ENCODE assay signal across 28 cellular contexts in genomic region chr3:13509816-13510192, GRCh38. TPM values are rescaled to one million over a fixed set of nuclear protein-coding genes. Genes with fewer than 3 reads are reported as not detected.
DNase-seq lines count a peak whose midpoint lies in the region; ATAC-seq, FAIRE-seq and TF ChIP-seq lines count a peak whose summit lies in the region.
"Had no signal": no experiment of that assay in that cellular context is flagged by ENCODE, and none has a peak within 500 bp of the region (broad histone marks: within the 10 kb centered on the region; RNA-seq: fewer than 3 reads in every experiment).

No MANE protein-coding gene starts in this region.

- H4K20me1 ChIP-seq in GM23248 (ENCODE audit: insufficient read depth), result no peaks in the 10 kb centered on the region

- in situ Hi-C loops in GM23248 (cut with MboI), result no loop called here

- ATAC-seq in left ventricle myocardium superior (no peak), HG03139 (IDR thresholded peaks at IDR 0.05; ENCODE audit: unreplicated experiment) (no peak)
- ATAC-seq: HCT116, PC-3 had no signal

- intact Hi-C loops in left ventricle myocardium superior (cut with micrococcal nuclease), result no loop called here
- intact Hi-C loops in left ventricle myocardium inferior (cut with micrococcal nuclease), result no loop called here
- intact Hi-C loops in kidney (cut with DNase I), result no loop called here
- intact Hi-C loops in posterior vena cava (cut with DNase I), result no loop called here

- H3K9me3 ChIP-seq in left ventricle myocardium inferior (replicated peaks), result no peaks in the 10 kb centered on the region
- no peaks in the 10 kb centered on the region for H3K9me3 ChIP-seq in kidney (ENCODE audit: control insufficient read depth in 1 of 2, low read length in 2 of 2)
- no peaks in the 10 kb centered on the region for H3K9me3 ChIP-seq in GM23248 (ENCODE audit: low read depth)
- H3K9me3 ChIP-seq: BE2C had no signal

- peaks cover 17% of the 10 kb centered on the region for H3F3A ChIP-seq in GM23248 (ENCODE audit: insufficient read depth)

- no peaks in the 10 kb centered on the region for H3K9me2 ChIP-seq in GM23248 (ENCODE audit: insufficient read depth)

- peaks cover 4% of the 10 kb centered on the region for H3K36me3 ChIP-seq in left ventricle myocardium inferior
- no peaks in the 10 kb centered on the region for H3K36me3 ChIP-seq in kidney (ENCODE audit: control insufficient read depth in 1 of 2, insufficient read depth in 2 of 2, low read length in 2 of 2)
- H3K36me3 ChIP-seq in GM23248 (ENCODE audit: low read depth), result no peaks in the 10 kb centered on the region
- H3K36me3 ChIP-seq: BE2C had no signal

- H2AFZ ChIP-seq in GM23248, result no peak overlapping the region

- TF ChIP-seq CTCF in left ventricle myocardium inferior (IDR thresholded peaks at IDR 0.05; ENCODE audit: borderline replicate concordance) (no peak), kidney (IDR thresholded peaks at IDR 0.05; ENCODE audit: borderline replicate concordance, extremely low read depth, insufficient read depth) (no peak)

- no peak overlapping the region for H3K27ac ChIP-seq in left ventricle myocardium inferior (replicated peaks)
- no peak overlapping the region for H3K27ac ChIP-seq in kidney (ENCODE audit: low read depth in 2 of 2, low read length in 2 of 2)
- no peak overlapping the region for H3K27ac ChIP-seq in GM23248
- H3K27ac ChIP-seq: HL-60 had no signal

- H3K9ac ChIP-seq in kidney (ENCODE audit: low read length in 2 of 2) (no peak overlapping the region), GM23248 (no peak overlapping the region)

- peak; percentile 6 for DNase-seq in left ventricle myocardium superior
- DNase-seq in left ventricle myocardium inferior, result no peak
- peak; percentile 42 for DNase-seq in kidney
- DNase-seq in posterior vena cava (ENCODE audit: low spot score), result peak; percentile 64
- DNase-seq in putamen (ENCODE audit: low spot score), result no peak
- no peak for DNase-seq in GM23248
- DNase-seq: 8988T, ACHN, BE2C, Calu3, DMS79 treated with DMSO at 0.1 percent for 48 hours, GF-D8, KBM-7, MV-4-11, NCI-H1105, NCI-H146, NCI-H1930, NCI-H2107, NCI-H524, NCI-H748 treated with DMSO at 0.1 percent for 48 hours, PC-3, SHP77 had no signal

- no peaks in the 10 kb centered on the region for H3K79me2 ChIP-seq in GM23248 (ENCODE audit: insufficient read depth)

- H3K4me1 ChIP-seq in left ventricle myocardium inferior (peaks cover 11% of the 10 kb centered on the region), kidney (ENCODE audit: control insufficient read depth in 1 of 2, insufficient read depth in 1 of 2, low read depth in 1 of 2, low read length in 2 of 2) (no peaks in the 10 kb centered on the region), GM23248 (ENCODE audit: insufficient read depth) (peaks cover 28% of the 10 kb centered on the region)
- H3K4me1 ChIP-seq: BE2C had no signal

- H3K4me3 ChIP-seq in left ventricle myocardium inferior, result no peak overlapping the region
- H3K4me3 ChIP-seq in kidney (ENCODE audit: low read length in 2 of 2), result no peak overlapping the region
- no peak overlapping the region for H3K4me3 ChIP-seq in GM23248

- 88 to 90% methylated on average over 7 to 8 of the region's 8 CpGs for WGBS in GM23248 (ENCODE audit: low coverage in 1 of 2, low lambda C conversion rate in 2 of 2, missing lambda C conversion rate in 2 of 2), 2 experiments

- no peaks in the 10 kb centered on the region for H3K27me3 ChIP-seq in left ventricle myocardium inferior (ENCODE audit: low read depth)
- H3K27me3 ChIP-seq in GM23248 (replicated peaks; ENCODE audit: insufficient read depth), result no peaks in the 10 kb centered on the region
- H3K27me3 ChIP-seq: BE2C had no signal

- H3K4me2 ChIP-seq in GM23248 (ENCODE audit: unreplicated experiment), result no peak overlapping the region

- FAIRE-seq in kidney (lab: Jason Lieb, UNC), result no peak
- FAIRE-seq: GM12892, H1 had no signal

RNA-seq across cellular contexts. Expression of gene HDAC11, which starts 29.7 kb away (rescaled TPM):
- 39.8 TPM for total RNA-seq in left ventricle myocardium superior
- total RNA-seq in left ventricle myocardium inferior, result 34.3 TPM
- 28.3 TPM for total RNA-seq in kidney
- 43.7 TPM for polyA plus RNA-seq in kidney (ENCODE audit: insufficient read depth, low read depth, low replicate concordance)
- 10 to 100 TPM; 12.9 to 15.3 TPM for total RNA-seq in posterior vena cava
- 8.7 and 12.2 TPM in 2 replicates for total RNA-seq in GM23248 (2014; rRNA removed; shearing (Covaris generic))
- polyA plus RNA-seq in GM23248 (2016; fragmentation: Nextera tagmentation; extraction: Ambion mirVana), result 11.7 and 12.1 TPM in 2 replicates

RNA-seq across cellular contexts. Expression of gene FBLN2, which starts 39.1 kb away (rescaled TPM):
- total RNA-seq in left ventricle myocardium superior (53.8 TPM), left ventricle myocardium inferior (56.7 TPM), kidney (43.4 TPM), posterior vena cava (100 to 1,000 TPM; 283 to 585 TPM)
- polyA plus RNA-seq in kidney (ENCODE audit: insufficient read depth, low read depth, low replicate concordance) (3.2 TPM), GM23248 (2016; fragmentation: Nextera tagmentation; extraction: Ambion mirVana) (447 and 468 TPM in 2 replicates)
- total RNA-seq in GM23248 (2014; rRNA removed; shearing (Covaris generic)), result 636 and 646 TPM in 2 replicates
- total RNA-seq: Calu3, MCF 10A had no signal

Comparison
In these comparisons a context has a peak if more than half of its experiments do, and no peak if none do; other contexts are left out.
1. DNase-seq: peak in left ventricle myocardium superior (single experiment), kidney (single experiment) and posterior vena cava (single experiment); none in left ventricle myocardium inferior (single experiment), putamen (single experiment) and GM23248 (single experiment).